ENCODE assay signal across 8 cellular contexts in genomic region chr4:25235401-25235800, GRCh38. TPM values are rescaled to one million over a fixed set of nuclear protein-coding genes. Genes with fewer than 3 reads are reported as not detected.
A peak's percentile ranks its signal among the peaks of the same experiment; 100 is the strongest.
DNase-seq lines count a peak whose midpoint lies in the region; ATAC-seq and TF ChIP-seq lines count a peak whose summit lies in the region.

No MANE protein-coding gene starts in this region.

- TF ChIP-seq CTCF in DND-41 (IDR thresholded peaks at IDR 0.05; ENCODE audit: borderline replicate concordance, extremely low read depth, low read length, poor library complexity, severe bottlenecking) (no peak), Loucy (conservative IDR thresholded peaks at IDR 0.05; ENCODE audit: low read length) (no peak), choroid plexus epithelial cell (conservative IDR thresholded peaks at IDR 0.05; ENCODE audit: low read depth, low read length) (no peak)

- DNase-seq in DND-41 (no peak), choroid plexus epithelial cell (ENCODE audit: low read depth) (no peak), activated gamma-delta T cell (lab: John Stamatoyannopoulos, UW) (no peak), mesendoderm (no peak), UCSD-AML1 (lab: John Stamatoyannopoulos, UW; ENCODE audit: unreplicated experiment) (no peak)

- H3K27me3 ChIP-seq in DND-41 (ENCODE audit: insufficient read depth, low read length, poor library complexity) (no peaks in the 10 kb centered on the region), Loucy (ENCODE audit: insufficient read depth, low read length, poor library complexity, severe bottlenecking) (peaks cover 6% of the 10 kb centered on the region), neuron (ENCODE audit: insufficient read depth, low read length) (no peaks in the 10 kb centered on the region), mesendoderm (ENCODE audit: insufficient read depth, low read length, poor library complexity) (no peaks in the 10 kb centered on the region)

- H3K9me3 ChIP-seq in DND-41 (ENCODE audit: insufficient read depth, low read length, severe bottlenecking) (peaks cover 18% of the 10 kb centered on the region), Loucy (ENCODE audit: insufficient read depth, low read depth, low read length) (no peaks in the 10 kb centered on the region), neuron (ENCODE audit: low read length) (peaks cover 5% of the 10 kb centered on the region)

- 0 out of 2 replicates have a peak, but pooled peaks cover 2% of the 10 kb centered on the region for H3F3A ChIP-seq in Loucy (ENCODE audit: low read depth)

- H3K9me2 ChIP-seq in Loucy (replicated peaks; ENCODE audit: low read depth, low read length) = no peaks in the 10 kb centered on the region

- no CpG with 5 or more reads among the region's 6 CpGs for WGBS in mesendoderm (ENCODE audit: extremely low coverage, insufficient coverage, low lambda C conversion rate)

- H2BK15ac ChIP-seq in mesendoderm (replicated peaks; ENCODE audit: low read depth) = no peak overlapping the region

- H4K5ac ChIP-seq in mesendoderm (ENCODE audit: low read length) = no peak overlapping the region

- H3K27ac ChIP-seq in DND-41 (ENCODE audit: low read length) (peak overlapping the region; percentile 97), mesendoderm (ENCODE audit: low read depth, low read length) (no peak overlapping the region)

- no peak overlapping the region for H2BK120ac ChIP-seq in mesendoderm (ENCODE audit: low read depth, low read length)

- H3K4me3 ChIP-seq in DND-41 (ENCODE audit: low read depth in 1 of 2, low read length in 2 of 2) (peak overlapping the region; percentile 70 to 75), Loucy (ENCODE audit: low read length, poor library complexity, severe bottlenecking) (peak overlapping the region; percentile 97), choroid plexus epithelial cell (ENCODE audit: low read depth, low read length) (peak overlapping the region; percentile 99), neuron (ENCODE audit: low read length) (peak overlapping the region; percentile 92), mesendoderm (ENCODE audit: low read length) (no peak overlapping the region)

- peaks cover 4% of the 10 kb centered on the region for H3K79me1 ChIP-seq in mesendoderm (ENCODE audit: low read length)

- H4K20me1 ChIP-seq in DND-41 (ENCODE audit: insufficient read depth, low read length) = no peaks in the 10 kb centered on the region; the same call in 1 of the 2 replicates
- peaks cover 37% of the 10 kb centered on the region for H4K20me1 ChIP-seq in Loucy (ENCODE audit: insufficient read depth, low read length, poor library complexity, severe bottlenecking)

- no peak overlapping the region for H4K8ac ChIP-seq in mesendoderm (ENCODE audit: low read depth, low read length)

- H2AFZ ChIP-seq in DND-41 (ENCODE audit: low read depth, low read length) (peak overlapping the region; percentile 97), Loucy (ENCODE audit: low read length) (no peak overlapping the region), neuron (ENCODE audit: low read depth, low read length) (no peak overlapping the region)

- H3K23ac ChIP-seq in mesendoderm (ENCODE audit: low read length) = no peak overlapping the region

- H3K79me2 ChIP-seq in DND-41 (ENCODE audit: insufficient read depth, low read length) (peaks cover 60% of the 10 kb centered on the region), Loucy (ENCODE audit: insufficient read depth, low read length) (peaks cover 70% of the 10 kb centered on the region), mesendoderm (ENCODE audit: control insufficient read depth, insufficient read depth, low read length) (no peaks in the 10 kb centered on the region)

- H3K18ac ChIP-seq in mesendoderm (ENCODE audit: low read length) = no peak overlapping the region

- H3K4me2 ChIP-seq in DND-41 (ENCODE audit: insufficient read depth, low read length) = peak overlapping the region; percentile 66
- peak overlapping the region; percentile 89 for H3K4me2 ChIP-seq in Loucy (ENCODE audit: low read depth, low read length, poor library complexity, severe bottlenecking)
- H3K4me2 ChIP-seq in mesendoderm (ENCODE audit: low read length) = no peak overlapping the region

- H3K36me3 ChIP-seq in DND-41 (ENCODE audit: insufficient read depth, low read length) (0 out of 2 replicates have a peak, but pooled peaks cover 11% of the 10 kb centered on the region), Loucy (ENCODE audit: insufficient read depth, low read length) (no peaks in the 10 kb centered on the region), neuron (ENCODE audit: insufficient read depth, low read length) (no peaks in the 10 kb centered on the region), mesendoderm (ENCODE audit: control insufficient read depth, insufficient read depth, low read length) (no peaks in the 10 kb centered on the region)

- no peak overlapping the region for H3K56ac ChIP-seq in mesendoderm (ENCODE audit: low read length)

- H3K9ac ChIP-seq in DND-41 (ENCODE audit: low read depth, low read length) = peak overlapping the region; percentile 98
- peak overlapping the region; percentile 93 for H3K9ac ChIP-seq in Loucy (ENCODE audit: low read depth, low read length, poor library complexity, severe bottlenecking)
- no peak overlapping the region for H3K9ac ChIP-seq in mesendoderm (ENCODE audit: low read length)

- H2AK5ac ChIP-seq in mesendoderm (ENCODE audit: low read length) = no peak overlapping the region

- no peak overlapping the region for H3K4ac ChIP-seq in mesendoderm (ENCODE audit: low read depth, low read length)

- H3K4me1 ChIP-seq in DND-41 (ENCODE audit: insufficient read depth, low read length) = peaks cover 23% of the 10 kb centered on the region
- peaks cover 35% of the 10 kb centered on the region for H3K4me1 ChIP-seq in Loucy (ENCODE audit: insufficient read depth, low read length, poor library complexity, severe bottlenecking)
- H3K4me1 ChIP-seq in neuron (ENCODE audit: insufficient read depth, low read length) = peaks cover 7% of the 10 kb centered on the region
- no peaks in the 10 kb centered on the region for H3K4me1 ChIP-seq in mesendoderm (ENCODE audit: control insufficient read depth, low read depth, low read length)

- H2BK5ac ChIP-seq in mesendoderm (ENCODE audit: low read length) = no peak overlapping the region

- ATAC-seq in DND-41 (ENCODE audit: insufficient read depth, low read depth) (no peak), HG02840 (IDR thresholded peaks at IDR 0.05; ENCODE audit: low FRiP score, unreplicated experiment) (no peak)

RNA-seq across cellular contexts. Expression of gene PI4K2B, which starts 1.6 kb away (rescaled TPM):
- polyA plus RNA-seq in mesendoderm (2013, experiment 1 of 2) = 11.6 TPM
- polyA plus RNA-seq in mesendoderm (2013, experiment 2 of 2) = 11.5 TPM
